In genomic region chr6:24493945-24494725, GRCh38 we compare ENCODE assay signal across 8 cellular contexts. TPM values are rescaled to one million over a fixed set of nuclear protein-coding genes. Genes with fewer than 3 reads are reported as not detected.
A peak's percentile ranks its signal among the peaks of the same experiment; 100 is the strongest.
DNase-seq lines count a peak whose midpoint lies in the region; ATAC-seq and TF ChIP-seq lines count a peak whose summit lies in the region.

No MANE protein-coding gene starts in this region.

- ATAC-seq in GM21723 (IDR thresholded peaks at IDR 0.05; ENCODE audit: unreplicated experiment) = peak; percentile 5

- TF ChIP-seq POLR2A in testis (IDR thresholded peaks at IDR 0.05) = no peak

- no peak for TF ChIP-seq CTCF in WI38 (IDR thresholded peaks at IDR 0.05; ENCODE audit: low read depth, low read length)
- TF ChIP-seq CTCF in testis (IDR thresholded peaks at IDR 0.05) = no peak

- peak overlapping the region; percentile 83 for H3K9ac ChIP-seq in BLaER1

- peak overlapping the region; percentile 78 for H3K4me3 ChIP-seq in BLaER1
- H3K4me3 ChIP-seq in WI38 (ENCODE audit: low read depth, low read length) = peak overlapping the region; percentile 50
- peak overlapping the region; percentile 58 for H3K4me3 ChIP-seq in iPS-18c (ENCODE audit: insufficient read depth, low read depth, low read length)
- H3K4me3 ChIP-seq in testis = peak overlapping the region; percentile 67 to 69

- peaks cover 21% of the 10 kb centered on the region for H3K36me3 ChIP-seq in BLaER1
- H3K36me3 ChIP-seq in testis (ENCODE audit: low read depth, missing control alignments) = no peaks in the 10 kb centered on the region

- H3K27ac ChIP-seq in BLaER1 = peak overlapping the region; percentile 86
- H3K27ac ChIP-seq in testis = no peak overlapping the region

- DNase-seq in testis = peak; percentile 19
- DNase-seq in HuH-7.5 (ENCODE audit: low spot score) = no peak
- no peak for DNase-seq in COLO829 (ENCODE audit: low spot score)
- DNase-seq in stimulated activated naive CD4-positive, alpha-beta T cell (lab: John Stamatoyannopoulos, UW) = no peak

- intact Hi-C loops in testis (cut with DNase I; ENCODE audit: low total_unique reads) = no loop called here

- WGBS in testis, 2 donors = 14% methylated on average over 24 of the region's 24 CpGs

- H3K9me3 ChIP-seq in BLaER1 (peaks cover 12% of the 10 kb centered on the region), iPS-18c (ENCODE audit: control insufficient read depth, insufficient read depth, low read length) (no peaks in the 10 kb centered on the region), testis (no peaks in the 10 kb centered on the region)

- peak overlapping the region; percentile 88 for H3K4me2 ChIP-seq in BLaER1

- H3K4me1 ChIP-seq in BLaER1 (peaks cover 18% of the 10 kb centered on the region), testis (no peaks in the 10 kb centered on the region)

- no peaks in the 10 kb centered on the region for H4K20me1 ChIP-seq in BLaER1

- H3K27me3 ChIP-seq in BLaER1 (no peaks in the 10 kb centered on the region), testis (no peaks in the 10 kb centered on the region)

RNA-seq across cellular contexts. Expression of gene ALDH5A1, which starts 0.6 kb away (rescaled TPM):
- total RNA-seq in testis = 10 to 100 TPM; 16.3 to 21.2 TPM
- polyA plus RNA-seq in testis (ENCODE audit: insufficient read depth, low read depth, low replicate concordance) = 11.3 TPM

RNA-seq across cellular contexts. Expression of gene GPLD1, which starts 4.8 kb away (rescaled TPM):
- total RNA-seq in testis = 10 to 100 TPM; 10.7 to 15.6 TPM
- polyA plus RNA-seq in testis (ENCODE audit: insufficient read depth, low read depth, low replicate concordance) = 3.9 TPM
